In genomic region chr1:112960381-112960780, GRCh38 we compare ENCODE assay signal across 1 cellular context.
TF ChIP-seq lines count a peak whose summit lies in the region.

No MANE protein-coding gene starts in this region.

TF ChIP-seq in GM12878, 131 proteins besides CTCF, POLR2A, EP300 and RAD21 (continued from another document):
- no peak for TF ChIP-seq ATF3 (IDR thresholded peaks at IDR 0.05; ENCODE audit: borderline replicate concordance, extremely low read depth, low read depth, low read length)
- no peak for TF ChIP-seq CREB1 (IDR thresholded peaks at IDR 0.05; ENCODE audit: low read depth)
- TF ChIP-seq POLR2AphosphoS2 (IDR thresholded peaks at IDR 0.05; ENCODE audit: low read depth, low read length): no peak
- no peak for TF ChIP-seq JUNB (IDR thresholded peaks at IDR 0.05)
- no peak for TF ChIP-seq SREBF1 (IDR thresholded peaks at IDR 0.05; ENCODE audit: low read length)
- no peak for TF ChIP-seq ZNF592 (IDR thresholded peaks at IDR 0.05)
- TF ChIP-seq EZH2 (IDR thresholded peaks at IDR 0.05; ENCODE audit: borderline replicate concordance, control insufficient read depth, low read depth, low read length): no peak
- TF ChIP-seq E2F4 (IDR thresholded peaks at IDR 0.05; ENCODE audit: low read depth, low read length): no peak
- no peak for TF ChIP-seq RFX5 (IDR thresholded peaks at IDR 0.05; ENCODE audit: low read depth, low read length)
